16 cellular contexts compared by ENCODE assay signal in the genomic region with DNA sequence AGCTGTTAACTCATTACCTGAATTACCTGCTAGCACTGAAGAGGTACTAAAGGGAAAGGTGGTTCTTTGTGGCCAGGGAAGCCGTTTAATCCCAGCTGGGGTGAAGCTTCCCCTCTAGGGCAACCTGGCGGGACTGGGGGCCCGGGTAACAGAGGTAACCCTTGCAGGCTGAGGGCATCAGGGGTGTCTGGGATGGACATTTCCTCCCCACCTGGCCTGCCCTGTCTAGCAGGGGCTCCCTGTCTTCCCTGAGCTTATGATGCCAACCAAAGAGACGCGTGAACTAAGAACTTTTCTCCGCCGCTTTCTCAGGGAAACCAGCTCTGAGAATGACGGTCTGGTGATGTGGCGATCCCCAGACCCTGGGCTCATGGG. TPM values are rescaled to one million over a fixed set of nuclear protein-coding genes. Genes with fewer than 3 reads are reported as not detected.
DNase-seq lines count a peak whose midpoint lies in the region; ATAC-seq and TF ChIP-seq lines count a peak whose summit lies in the region.
"Had no signal": no experiment of that assay in that cellular context is flagged by ENCODE, and none has a peak within 500 bp of the region (broad histone marks: within the 10 kb centered on the region; RNA-seq: fewer than 3 reads in every experiment).

No MANE protein-coding gene starts in this region.

- peaks cover 0 to 3% of the 10 kb centered on the region in 2 experiments; a peak in 1 of 4 replicates for H3K79me1 ChIP-seq in IMR-90 (ENCODE audit: low read depth in 1 of 2, low read length in 2 of 2)

- H3K9me3 ChIP-seq in BLaER1 treated with 17β-estradiol and CSF1 and Interleukin-3, amounts not matched to agents 10 nM and 100 nM (replicated peaks in 1 of 11), result no peaks in the 10 kb centered on the region
- no peaks in the 10 kb centered on the region for H3K9me3 ChIP-seq in IMR-90 (ENCODE audit: control insufficient read depth, insufficient read depth, low read length)
- H3K9me3 ChIP-seq in hepatocyte (ENCODE audit: low read depth), result no peaks in the 10 kb centered on the region
- no peaks in the 10 kb centered on the region for H3K9me3 ChIP-seq in smooth muscle cell (replicated peaks; ENCODE audit: low read depth)
- no peaks in the 10 kb centered on the region for H3K9me3 ChIP-seq in lower lobe of right lung

- H2BK20ac ChIP-seq in IMR-90 (ENCODE audit: low read depth, low read length), result peak overlapping the region; percentile 76; the same call in 1 of the 2 replicates

- H2AFZ ChIP-seq in IMR-90 (replicated peaks; ENCODE audit: low read length, poor library complexity) (no peak overlapping the region), hepatocyte (no peak overlapping the region), smooth muscle cell (ENCODE audit: low read depth) (no peak overlapping the region)

- H3K36me3 ChIP-seq in BLaER1 treated with 17β-estradiol and CSF1 and Interleukin-3, amounts not matched to agents 10 nM and 100 nM, result no peaks in the 10 kb centered on the region
- no peaks in the 10 kb centered on the region for H3K36me3 ChIP-seq in IMR-90 (ENCODE audit: control insufficient read depth, insufficient read depth, low read length)
- H3K36me3 ChIP-seq in hepatocyte (replicated peaks; ENCODE audit: insufficient read depth, low read depth), result no peaks in the 10 kb centered on the region
- no peaks in the 10 kb centered on the region for H3K36me3 ChIP-seq in smooth muscle cell (ENCODE audit: low read depth)
- H3K36me3 ChIP-seq in lower lobe of right lung, result no peaks in the 10 kb centered on the region

- no peak overlapping the region for H2BK5ac ChIP-seq in IMR-90 (ENCODE audit: low read depth, low read length, poor library complexity, severe bottlenecking)

- no TSS peak for BruUV-seq in IMR-90 (replicated peaks; lab: Mats Ljungman, UMichigan)

- peak overlapping the region in 4 of 11 experiments; percentile 50 to 80 (median 67); a peak in 8 of 22 replicates for H3K27ac ChIP-seq in BLaER1 treated with 17β-estradiol and CSF1 and Interleukin-3, amounts not matched to agents 10 nM and 100 nM
- H3K27ac ChIP-seq in IMR-90 (ENCODE audit: insufficient read depth, low read length), result 0 out of 2 replicates have a peak overlapping the region, but pooled peaks have one; percentile 12
- peak overlapping the region; percentile 16 for H3K27ac ChIP-seq in hepatocyte
- peak overlapping the region; percentile 91 for H3K27ac ChIP-seq in smooth muscle cell (ENCODE audit: low read depth)
- no peak overlapping the region for H3K27ac ChIP-seq in lower lobe of right lung
- H3K27ac ChIP-seq: HL-60 had no signal

- no peak overlapping the region; the same call in 1 of the 2 replicates for H3K18ac ChIP-seq in IMR-90 (ENCODE audit: low read depth, low read length)

- H3K9ac ChIP-seq in BLaER1 treated with 17β-estradiol and CSF1 and Interleukin-3, amounts not matched to agents 10 nM and 100 nM, result peak overlapping the region in 6 of 11 experiments; percentile 3 to 73 (median 52); a peak in 6 of 22 replicates
- H3K9ac ChIP-seq in IMR-90 (ENCODE audit: low read depth, low read length), result no peak overlapping the region
- peak overlapping the region; percentile 63 for H3K9ac ChIP-seq in smooth muscle cell (ENCODE audit: low read depth)

- H2BK120ac ChIP-seq in IMR-90 (ENCODE audit: low read depth, low read length), result peak overlapping the region; percentile 80

- H4K5ac ChIP-seq in IMR-90 (ENCODE audit: low read depth, low read length), result no peak overlapping the region

- intact Hi-C loops in IMR-90 (cut with micrococcal nuclease), result loop anchor here (5.0 kb wide), 1 partner anchor 338 kb away; no protein-coding TSS in a partner anchor
- intact Hi-C loops in lower lobe of right lung (cut with DNase I), result no loop called here

- H3K4me2 ChIP-seq in BLaER1 treated with 17β-estradiol and CSF1 and Interleukin-3, amounts not matched to agents 10 nM and 100 nM, result peak overlapping the region; percentile 47 to 92 (median 74)
- H3K4me2 ChIP-seq in IMR-90 (ENCODE audit: low read depth, low read length) (no peak overlapping the region), hepatocyte (no peak overlapping the region), smooth muscle cell (peak overlapping the region; percentile 43)

- H3K56ac ChIP-seq in IMR-90 (ENCODE audit: extremely low read depth, insufficient read depth, low read length), result no peak overlapping the region

- no peak overlapping the region for H3K23ac ChIP-seq in IMR-90 (ENCODE audit: low read depth, low read length)

- H3F3A ChIP-seq in smooth muscle cell (ENCODE audit: low read depth), result peaks cover 55% of the 10 kb centered on the region

- POLR2A ChIA-PET in IMR-90 (lab: Charles Lee; ENCODE audit: unreplicated experiment), result no interaction called here

- H2BK15ac ChIP-seq in IMR-90 (ENCODE audit: low read depth, low read length), result peak overlapping the region; percentile 82; the same call in 2 of the 3 replicates

- H2AK9ac ChIP-seq in IMR-90 (replicated peaks; ENCODE audit: low read depth, low read length, poor library complexity), result no peak overlapping the region

- H3K4ac ChIP-seq in IMR-90 (ENCODE audit: low read depth, low read length), result peak overlapping the region; percentile 88

- peaks cover 0 to 31% (median 0%) of the 10 kb centered on the region in 11 experiments; a peak in 2 of 22 replicates for H4K20me1 ChIP-seq in BLaER1 treated with 17β-estradiol and CSF1 and Interleukin-3, amounts not matched to agents 10 nM and 100 nM
- H4K20me1 ChIP-seq in IMR-90 (ENCODE audit: insufficient read depth, low read length), result no peaks in the 10 kb centered on the region
- no peaks in the 10 kb centered on the region for H4K20me1 ChIP-seq in hepatocyte (ENCODE audit: insufficient read depth, poor library complexity, severe bottlenecking)
- H4K20me1 ChIP-seq in smooth muscle cell (ENCODE audit: low read depth), result peaks cover 76% of the 10 kb centered on the region

- ATAC-seq in IMR-90 (ENCODE audit: low read depth) (no peak), lower lobe of right lung (no peak)

- H4K8ac ChIP-seq in IMR-90 (ENCODE audit: low read depth in 2 of 2, low read length in 2 of 2), result peak overlapping the region; percentile 73 to 84; a peak in 2 of 4 replicates

- 0 out of 2 replicates have a peak, but pooled peaks cover 2% of the 10 kb centered on the region for H3K9me1 ChIP-seq in IMR-90 (ENCODE audit: insufficient read depth, low read length)

- in situ Hi-C loops in IMR-90 (cut with MboI; ENCODE audit: low sequenced_read_pairs), result loop anchor here (5.0 kb wide), 1 partner anchor 53 kb away; the partner anchor contains the start of gene UNC5B

- CTCF ChIA-PET in IMR-90 (lab: Yijun Ruan, JAX), result interaction anchor here (1.9 kb wide), 1 partner anchor 20 kb away, joined by 4 read pairs; no protein-coding TSS in a partner anchor

- DNase-seq in IMR-90, result no peak
- DNase-seq in hepatocyte (ENCODE audit: low spot score), result no peak
- no peak for DNase-seq in smooth muscle cell (lab: John Stamatoyannopoulos, UW; ENCODE audit: unreplicated experiment)
- DNase-seq in effector CD4-positive, alpha-beta T cell, result no peak
- DNase-seq in lower lobe of right lung, result no peak
- no peak for DNase-seq in COLO829 (ENCODE audit: low spot score)
- DNase-seq: ACHN; AML-193; Calu3; CD4-positive, CD25-positive, alpha-beta regulatory T cell; HCEC 1CT; KBM-7; MV-4-11; NCI-H1930 had no signal

- dilution Hi-C loops in IMR-90 (cut with HindIII; ENCODE audit: low sequenced_read_pairs, unreplicated experiment), result no loop called here

- H3K9me2 ChIP-seq in hepatocyte (replicated peaks; ENCODE audit: insufficient read depth), result no peaks in the 10 kb centered on the region

- TF ChIP-seq CTCF in IMR-90 (conservative IDR thresholded peaks at IDR 0.05; ENCODE audit: low read depth, low read length) (no peak), hepatocyte (IDR thresholded peaks at IDR 0.05; ENCODE audit: poor library complexity) (no peak), smooth muscle cell (IDR thresholded peaks at IDR 0.05; ENCODE audit: borderline replicate concordance, insufficient read depth, poor library complexity, severe bottlenecking) (no peak), lower lobe of right lung (IDR thresholded peaks at IDR 0.05) (no peak)

- H3K14ac ChIP-seq in IMR-90 (replicated peaks; ENCODE audit: low read depth, low read length), result 0 out of 2 replicates have a peak overlapping the region, but pooled peaks have one; percentile 85

- H2AK5ac ChIP-seq in IMR-90 (ENCODE audit: low read depth, low read length), result peak overlapping the region; percentile 56; the same call in 1 of the 2 replicates

- peaks cover 26 to 85% (median 44%) of the 10 kb centered on the region in 10 experiments for H3K4me1 ChIP-seq in BLaER1 treated with 17β-estradiol and CSF1 and Interleukin-3, amounts not matched to agents 10 nM and 100 nM
- peaks cover 31% of the 10 kb centered on the region for H3K4me1 ChIP-seq in IMR-90 (ENCODE audit: control insufficient read depth, insufficient read depth, low read length)
- H3K4me1 ChIP-seq in hepatocyte (ENCODE audit: insufficient read depth), result peaks cover 55% of the 10 kb centered on the region
- H3K4me1 ChIP-seq in smooth muscle cell (ENCODE audit: low read depth), result peaks cover 53% of the 10 kb centered on the region
- peaks cover 16% of the 10 kb centered on the region for H3K4me1 ChIP-seq in lower lobe of right lung

- no CpG with 5 or more reads among the region's 9 CpGs for WGBS in IMR-90 (ENCODE audit: extremely low coverage in 2 of 2, insufficient read length in 1 of 2), 2 experiments
- 95% methylated on average over 9 of the region's 9 CpGs for WGBS in hepatocyte (ENCODE audit: low lambda C conversion rate, missing lambda C conversion rate)
- WGBS in smooth muscle cell (ENCODE audit: low lambda C conversion rate), result 77% methylated on average over 9 of the region's 9 CpGs

- H4K91ac ChIP-seq in IMR-90 (ENCODE audit: insufficient read depth, low read depth, low read length), result peak overlapping the region; percentile 90

- H3K4me3 ChIP-seq in BLaER1 treated with 17β-estradiol and CSF1 and Interleukin-3, amounts not matched to agents 10 nM and 100 nM, result no peak overlapping the region
- H3K4me3 ChIP-seq in IMR-90 (ENCODE audit: insufficient read depth, low read depth, low read length) (no peak overlapping the region), hepatocyte (no peak overlapping the region), smooth muscle cell (no peak overlapping the region), lower lobe of right lung (no peak overlapping the region)

- no peak for TF ChIP-seq RAD21 in IMR-90 (IDR thresholded peaks at IDR 0.05; ENCODE audit: low read length)

- TF ChIP-seq POLR2A in IMR-90 (IDR thresholded peaks at IDR 0.05; ENCODE audit: low read depth, low read length), result no peak

- H3K79me2 ChIP-seq in hepatocyte (peaks cover 5% of the 10 kb centered on the region), smooth muscle cell (ENCODE audit: low read depth) (peaks cover 75% of the 10 kb centered on the region)

- H3K27me3 ChIP-seq in BLaER1 treated with 17β-estradiol and CSF1 and Interleukin-3, amounts not matched to agents 10 nM and 100 nM, result peaks cover 0 to 19% (median 0%) of the 10 kb centered on the region in 11 experiments; a peak in 6 of 22 replicates
- no peaks in the 10 kb centered on the region for H3K27me3 ChIP-seq in IMR-90 (ENCODE audit: control insufficient read depth, insufficient read depth, low read length)
- no peaks in the 10 kb centered on the region for H3K27me3 ChIP-seq in hepatocyte
- no peaks in the 10 kb centered on the region for H3K27me3 ChIP-seq in smooth muscle cell (ENCODE audit: low read depth)
- no peaks in the 10 kb centered on the region for H3K27me3 ChIP-seq in lower lobe of right lung (ENCODE audit: low read depth)

RNA-seq across cellular contexts. Expression of gene UNC5B, which starts 52.8 kb away (rescaled TPM):
- 1.4 and 1.6 TPM in 2 replicates for total RNA-seq in IMR-90 (2012; rRNA removed)
- 4.2 and 4.4 TPM in 2 replicates for polyA plus RNA-seq in IMR-90 (2012; rRNA removed)
- polyA plus RNA-seq in IMR-90 (2012; cell fraction: cytosol; rRNA removed), result 3.2 and 6.3 TPM in 2 replicates
- 6.9 and 11.9 TPM in 2 replicates for polyA plus RNA-seq in IMR-90 (2012; cell fraction: nucleus; rRNA removed; ENCODE audit: low replicate concordance)
- total RNA-seq in hepatocyte, result 12.4 and 15.5 TPM in 2 replicates
- polyA plus RNA-seq in hepatocyte, result 10.9 and 12.7 TPM in 2 replicates
- 89.6 and 92.7 TPM in 2 replicates for total RNA-seq in smooth muscle cell
- 115 and 142 TPM in 2 replicates for polyA plus RNA-seq in smooth muscle cell
- total RNA-seq in lower lobe of right lung, result 22.2 TPM
- polyA plus RNA-seq: CD4-positive, CD25-positive, alpha-beta regulatory T cell had no signal

RNA-seq across cellular contexts. Expression of gene SLC29A3, which starts 53.9 kb away (rescaled TPM):
- 0.72 and 0.83 TPM in 2 replicates for total RNA-seq in IMR-90 (2012; rRNA removed)
- 3.0 and 3.8 TPM in 2 replicates for polyA plus RNA-seq in IMR-90 (2012; rRNA removed)
- polyA plus RNA-seq in IMR-90 (2012; cell fraction: cytosol; rRNA removed), result 0.79 and 3.2 TPM in 2 replicates
- polyA plus RNA-seq in IMR-90 (2012; cell fraction: nucleus; rRNA removed; ENCODE audit: low replicate concordance), result 1.6 and 2.4 TPM in 2 replicates
- total RNA-seq in hepatocyte, result 8.4 and 11.4 TPM in 2 replicates
- 11.3 and 12.0 TPM in 2 replicates for polyA plus RNA-seq in hepatocyte
- 2.9 and 3.6 TPM in 2 replicates for total RNA-seq in smooth muscle cell
- polyA plus RNA-seq in smooth muscle cell, result 4.8 and 7.1 TPM in 2 replicates
- 13.2 TPM for total RNA-seq in lower lobe of right lung

Comparison
In these comparisons a context has a peak if more than half of its experiments do, and no peak if none do; other contexts are left out.
1. H3K4me2 ChIP-seq: peak in BLaER1 treated with 17β-estradiol and CSF1 and Interleukin-3, amounts not matched to agents 10 nM and 100 nM (11 of 11) and smooth muscle cell (single experiment); none in IMR-90 (single experiment) and hepatocyte (single experiment).